Comparison of ENCODE assay signal across 30 cellular contexts in the genomic region with DNA sequence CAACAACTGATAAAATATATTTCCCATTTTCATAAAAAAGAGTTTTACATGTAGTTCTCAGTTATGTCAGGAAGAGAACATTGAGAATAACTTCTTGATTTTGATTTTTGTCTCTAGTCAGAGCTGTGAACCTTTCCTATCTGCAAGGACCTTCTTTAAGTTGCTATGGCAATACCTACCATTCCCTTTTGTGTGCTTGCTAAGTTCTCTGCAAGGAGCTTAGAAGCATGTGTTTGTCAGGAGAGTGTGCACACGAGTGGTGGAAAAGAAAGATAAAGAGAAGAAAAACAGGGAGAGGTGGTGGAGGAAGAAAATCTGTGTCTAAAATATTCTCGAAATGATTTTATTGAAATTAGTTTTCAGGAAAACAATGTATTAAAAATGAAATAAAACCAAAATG.
A peak's percentile ranks its signal among the peaks of the same experiment; 100 is the strongest.
DNase-seq lines count a peak whose midpoint lies in the region; ATAC-seq and TF ChIP-seq lines count a peak whose summit lies in the region.
"Had no signal": no experiment of that assay in that cellular context is flagged by ENCODE, and none has a peak within 500 bp of the region (broad histone marks: within the 10 kb centered on the region; RNA-seq: fewer than 3 reads in every experiment).

No MANE protein-coding gene starts in this region.

- no peak overlapping the region for H4K8ac ChIP-seq in IMR-90 (ENCODE audit: low read depth in 2 of 2, low read length in 2 of 2)

- no TSS peak for BruUV-seq in IMR-90 (replicated peaks; lab: Mats Ljungman, UMichigan)

- TF ChIP-seq CTCF in IMR-90 (conservative IDR thresholded peaks at IDR 0.05; ENCODE audit: low read depth, low read length) (no peak), WTC11 (IDR thresholded peaks at IDR 0.05) (no peak), gastroesophageal sphincter (IDR thresholded peaks at IDR 0.05) (no peak)

- POLR2A ChIA-PET in IMR-90 (lab: Charles Lee; ENCODE audit: unreplicated experiment) (no interaction called here), WTC11 (lab: Charles Lee) (no interaction called here)

- no peaks in the 10 kb centered on the region for H3K36me3 Mint-ChIP-seq in WTC11
- H3K36me3 Mint-ChIP-seq: activated naive CD8-positive, alpha-beta T cell treated with anti-CD3 and anti-CD28 coated beads for 36 hours; CD8-positive, alpha-beta T cell; IgD-negative memory B cell; naive thymus-derived CD8-positive, alpha-beta T cell; stimulated activated naive B cell treated with anti-CD40 and anti-IgM and Interleukin-4, amounts not matched to agents 10 μg/mL and 1 μg/mL and 100 μg/mL, for 72 hours; type B pancreatic cell had no signal

- H2AK9ac ChIP-seq in IMR-90 (replicated peaks; ENCODE audit: low read depth, low read length, poor library complexity): no peak overlapping the region

- H3K9me3 ChIP-seq in IMR-90 (ENCODE audit: control insufficient read depth, insufficient read depth, low read length): no peaks in the 10 kb centered on the region
- no peaks in the 10 kb centered on the region for H3K9me3 ChIP-seq in gastroesophageal sphincter
- H3K9me3 ChIP-seq: BE2C, colonic mucosa, lower lobe of right lung had no signal

- WGBS in IMR-90 (ENCODE audit: extremely low coverage in 2 of 2, insufficient read length in 1 of 2), 2 experiments: no CpG with 5 or more reads among the region's 2 CpGs
- 68 to 74% methylated on average over 2 of the region's 2 CpGs for WGBS in gastroesophageal sphincter (ENCODE audit: low coverage in 1 of 2), 2 donors

- H3K4me3 Mint-ChIP-seq in WTC11: no peak overlapping the region
- H3K4me3 Mint-ChIP-seq: activated CD4-positive, alpha-beta T cell treated with anti-CD3 and anti-CD28 coated beads, Interleukin-2, amount 10 ng/mL, durations not matched to agents 24 days and 14 days; activated naive CD8-positive, alpha-beta T cell treated with anti-CD3 and anti-CD28 coated beads for 36 hours; activated T-cell treated with anti-CD3 and anti-CD28 coated beads, Interleukin-2, amount 50 U/mL, for 24 hours; CD8-positive, alpha-beta T cell; IgD-negative memory B cell; naive thymus-derived CD8-positive, alpha-beta T cell; stimulated activated naive B cell treated with anti-CD40 and anti-IgM and Interleukin-4, amounts not matched to agents 10 μg/mL and 1 μg/mL and 100 μg/mL, for 72 hours; type B pancreatic cell had no signal

- no peaks in the 10 kb centered on the region for H3K79me1 ChIP-seq in IMR-90 (ENCODE audit: low read depth in 1 of 2, low read length in 2 of 2)

- no peak overlapping the region for H2BK5ac ChIP-seq in IMR-90 (ENCODE audit: low read depth, low read length, poor library complexity, severe bottlenecking)

- 0 out of 2 replicates have a peak overlapping the region, but pooled peaks have one; percentile 22 for H2BK20ac ChIP-seq in IMR-90 (ENCODE audit: low read depth, low read length)

- H3K14ac ChIP-seq in IMR-90 (replicated peaks; ENCODE audit: low read depth, low read length): no peak overlapping the region

- H4K5ac ChIP-seq in IMR-90 (ENCODE audit: low read depth, low read length): no peak overlapping the region

- no peak overlapping the region for H3K18ac ChIP-seq in IMR-90 (ENCODE audit: low read depth, low read length)

- intact Hi-C loops in IMR-90 (cut with micrococcal nuclease): no loop called here

- H3K27me3 Mint-ChIP-seq in WTC11 (ENCODE audit: low read depth): no peaks in the 10 kb centered on the region
- H3K27me3 Mint-ChIP-seq: activated CD4-positive, alpha-beta T cell treated with anti-CD3 and anti-CD28 coated beads, Interleukin-2, amount 10 ng/mL, durations not matched to agents 24 days and 14 days; activated naive CD8-positive, alpha-beta T cell treated with anti-CD3 and anti-CD28 coated beads for 36 hours; activated T-cell treated with anti-CD3 and anti-CD28 coated beads, Interleukin-2, amount 50 U/mL, for 24 hours; type B pancreatic cell had no signal

- H3K9ac ChIP-seq in IMR-90 (ENCODE audit: low read depth, low read length): no peak overlapping the region

- CTCF ChIA-PET in IMR-90 (lab: Yijun Ruan, JAX) (interaction anchor here (1.4 kb wide), 1 partner anchor 38 kb away, joined by 4 read pairs; no protein-coding TSS in a partner anchor), WTC11 (lab: Charles Lee) (interaction anchor here (1.0 kb wide), 2 partner anchors 38 to 143 kb away, joined by 3 to 4 read pairs; no protein-coding TSS in a partner anchor)

- H3K27ac Mint-ChIP-seq in WTC11: peak overlapping the region; percentile 0; the same call in 1 of the 2 replicates
- H3K27ac Mint-ChIP-seq: activated CD4-positive, alpha-beta T cell treated with anti-CD3 and anti-CD28 coated beads, Interleukin-2, amount 10 ng/mL, durations not matched to agents 24 days and 14 days; activated naive CD8-positive, alpha-beta T cell treated with anti-CD3 and anti-CD28 coated beads for 36 hours; activated T-cell treated with anti-CD3 and anti-CD28 coated beads, Interleukin-2, amount 50 U/mL, for 24 hours; CD8-positive, alpha-beta T cell; IgD-negative memory B cell; naive thymus-derived CD8-positive, alpha-beta T cell; stimulated activated naive B cell treated with anti-CD40 and anti-IgM and Interleukin-4, amounts not matched to agents 10 μg/mL and 1 μg/mL and 100 μg/mL, for 72 hours; type B pancreatic cell had no signal

- ATAC-seq in IMR-90 (ENCODE audit: low read depth): no peak
- ATAC-seq in WTC11: peak; percentile 92
- no peak for ATAC-seq in gastroesophageal sphincter
- ATAC-seq: CD8-positive, alpha-beta T cell; lower lobe of right lung; naive thymus-derived CD8-positive, alpha-beta T cell; stimulated activated naive B cell treated with anti-CD40 and anti-IgM and Interleukin-4, amounts not matched to agents 10 μg/mL and 1 μg/mL and 100 μg/mL, for 72 hours had no signal

- no peak for TF ChIP-seq EP300 in gastroesophageal sphincter (IDR thresholded peaks at IDR 0.05)

- H2AK5ac ChIP-seq in IMR-90 (ENCODE audit: low read depth, low read length): no peak overlapping the region

- H3K36me3 ChIP-seq in IMR-90 (ENCODE audit: control insufficient read depth, insufficient read depth, low read length) (no peaks in the 10 kb centered on the region), gastroesophageal sphincter (no peaks in the 10 kb centered on the region)
- H3K36me3 ChIP-seq: BE2C, colonic mucosa, lower lobe of right lung, WERI-Rb-1 had no signal

- H3K4me3 ChIP-seq in IMR-90 (ENCODE audit: insufficient read depth, low read depth, low read length): no peak overlapping the region
- H3K4me3 ChIP-seq in gastroesophageal sphincter: no peak overlapping the region
- H3K4me3 ChIP-seq: colonic mucosa, lower lobe of right lung had no signal

- no peak overlapping the region for H3K4ac ChIP-seq in IMR-90 (ENCODE audit: low read depth, low read length)

- no peak overlapping the region for H3K4me2 ChIP-seq in IMR-90 (ENCODE audit: low read depth, low read length)

- H2BK120ac ChIP-seq in IMR-90 (ENCODE audit: low read depth, low read length): no peak overlapping the region

- no peak overlapping the region for H3K56ac ChIP-seq in IMR-90 (ENCODE audit: extremely low read depth, insufficient read depth, low read length)

- DNase-seq in COR-L47 (lab: John Stamatoyannopoulos, UW) (peak; percentile 2), IMR-90 (no peak), WTC11 (ENCODE audit: low spot score) (no peak), iPS-NIHi7 (ENCODE audit: extremely low spot score) (peak; percentile 10), medulla oblongata (ENCODE audit: extremely low spot score) (no peak), DMS53 treated with DMSO at 0.1 percent for 48 hours (lab: John Stamatoyannopoulos, UW; ENCODE audit: unreplicated experiment) (no peak)
- DNase-seq in stimulated activated CD8-positive, alpha-beta memory T cell treated with anti-CD3 and anti-CD28 coated beads, Interleukin-4, amount 100 ng/mL, for 48 hours: no peak
- DNase-seq: ACHN; activated CD4-positive, alpha-beta T cell treated with anti-CD3 and anti-CD28 coated beads, Interleukin-2, amount 10 ng/mL, durations not matched to agents 24 days and 14 days; activated effector memory CD4-positive, alpha-beta T cell treated with anti-CD3 and anti-CD28 coated beads, Interleukin-2, amount 50 U/mL, for 16 hours; activated naive CD8-positive, alpha-beta T cell treated with anti-CD3 and anti-CD28 coated beads for 36 hours; activated T-cell treated with anti-CD3 and anti-CD28 coated beads, Interleukin-2, amount 50 U/mL, for 24 hours; BE2C; CD8-positive, alpha-beta T cell; colonic mucosa; effector CD4-positive, alpha-beta T cell; GOT3; lower lobe of right lung; naive thymus-derived CD8-positive, alpha-beta T cell; NCI-H1694 treated with DMSO at 0.1 percent for 48 hours; NCI-H526; SHP77; stimulated activated naive B cell treated with anti-CD40 and anti-IgM and Interleukin-4, amounts not matched to agents 10 μg/mL and 1 μg/mL and 100 μg/mL, for 72 hours; substantia nigra; SW 1271; T-helper 9 cell; WERI-Rb-1 had no signal

- H3K27ac ChIP-seq in IMR-90 (ENCODE audit: insufficient read depth, low read length) (no peak overlapping the region), gastroesophageal sphincter (no peak overlapping the region)
- H3K27ac ChIP-seq: colonic mucosa, lower lobe of right lung, WERI-Rb-1 had no signal

- no peak for TF ChIP-seq RAD21 in IMR-90 (IDR thresholded peaks at IDR 0.05; ENCODE audit: low read length)

- no peak overlapping the region for H2BK15ac ChIP-seq in IMR-90 (ENCODE audit: low read depth, low read length)

- H3K9me3 Mint-ChIP-seq in WTC11: no peaks in the 10 kb centered on the region
- H3K9me3 Mint-ChIP-seq: activated CD4-positive, alpha-beta T cell treated with anti-CD3 and anti-CD28 coated beads, Interleukin-2, amount 10 ng/mL, durations not matched to agents 24 days and 14 days; activated naive CD8-positive, alpha-beta T cell treated with anti-CD3 and anti-CD28 coated beads for 36 hours; activated T-cell treated with anti-CD3 and anti-CD28 coated beads, Interleukin-2, amount 50 U/mL, for 24 hours; CD8-positive, alpha-beta T cell; stimulated activated naive B cell treated with anti-CD40 and anti-IgM and Interleukin-4, amounts not matched to agents 10 μg/mL and 1 μg/mL and 100 μg/mL, for 72 hours; type B pancreatic cell had no signal

- no peak overlapping the region for H2AFZ ChIP-seq in IMR-90 (replicated peaks; ENCODE audit: low read length, poor library complexity)

- H3K9me1 ChIP-seq in IMR-90 (ENCODE audit: insufficient read depth, low read length): no peaks in the 10 kb centered on the region

- H3K27me3 ChIP-seq in IMR-90 (ENCODE audit: control insufficient read depth, insufficient read depth, low read length): no peaks in the 10 kb centered on the region
- H3K27me3 ChIP-seq in gastroesophageal sphincter: no peaks in the 10 kb centered on the region
- H3K27me3 ChIP-seq: BE2C, colonic mucosa had no signal

- dilution Hi-C loops in IMR-90 (cut with HindIII; ENCODE audit: low sequenced_read_pairs, unreplicated experiment): no loop called here

- H4K20me1 ChIP-seq in IMR-90 (ENCODE audit: insufficient read depth, low read length): no peaks in the 10 kb centered on the region

- no peak overlapping the region for H3K23ac ChIP-seq in IMR-90 (ENCODE audit: low read depth, low read length)

- peaks cover 9% of the 10 kb centered on the region for H3K4me1 Mint-ChIP-seq in WTC11
- H3K4me1 Mint-ChIP-seq: activated CD4-positive, alpha-beta T cell treated with anti-CD3 and anti-CD28 coated beads, Interleukin-2, amount 10 ng/mL, durations not matched to agents 24 days and 14 days; activated naive CD8-positive, alpha-beta T cell treated with anti-CD3 and anti-CD28 coated beads for 36 hours; IgD-negative memory B cell; naive thymus-derived CD8-positive, alpha-beta T cell; stimulated activated naive B cell treated with anti-CD40 and anti-IgM and Interleukin-4, amounts not matched to agents 10 μg/mL and 1 μg/mL and 100 μg/mL, for 72 hours had no signal

- H3K4me1 ChIP-seq in IMR-90 (ENCODE audit: control insufficient read depth, insufficient read depth, low read length) (no peaks in the 10 kb centered on the region), gastroesophageal sphincter (no peaks in the 10 kb centered on the region)
- H3K4me1 ChIP-seq: BE2C, colonic mucosa, lower lobe of right lung had no signal

- H4K91ac ChIP-seq in IMR-90 (ENCODE audit: insufficient read depth, low read depth, low read length): no peak overlapping the region

- TF ChIP-seq POLR2A in IMR-90 (IDR thresholded peaks at IDR 0.05; ENCODE audit: low read depth, low read length): no peak
- TF ChIP-seq POLR2A in gastroesophageal sphincter (IDR thresholded peaks at IDR 0.05): no peak

- in situ Hi-C loops in IMR-90 (cut with MboI; ENCODE audit: low sequenced_read_pairs): no loop called here

Comparison
In these comparisons a context has a peak if more than half of its experiments do, and no peak if none do; other contexts are left out.
1. DNase-seq: peak in COR-L47 (single experiment) and iPS-NIHi7 (single experiment); none in IMR-90 (single experiment), WTC11 (single experiment), medulla oblongata (single experiment), DMS53 treated with DMSO at 0.1 percent for 48 hours (single experiment) and stimulated activated CD8-positive, alpha-beta memory T cell treated with anti-CD3 and anti-CD28 coated beads, Interleukin-4, amount 100 ng/mL, for 48 hours (single experiment).